23 cellular contexts compared by ENCODE assay signal in genomic region chr11:66332371-66333219, GRCh38. TPM values are rescaled to one million over a fixed set of nuclear protein-coding genes. Genes with fewer than 3 reads are reported as not detected.
DNase-seq lines count a peak whose midpoint lies in the region; FAIRE-seq and TF ChIP-seq lines count a peak whose summit lies in the region.
"Had no signal": no experiment of that assay in that cellular context is flagged by ENCODE, and none has a peak within 500 bp of the region (broad histone marks: within the 10 kb centered on the region; RNA-seq: fewer than 3 reads in every experiment).

No MANE protein-coding gene starts in this region.

- peaks cover 3 to 8% of the 10 kb centered on the region in 2 donors for H3K4me1 ChIP-seq in breast epithelium
- peaks cover 32% of the 10 kb centered on the region for H3K4me1 ChIP-seq in hepatocyte (ENCODE audit: insufficient read depth)
- peaks cover 0 to 43% (median 40%) of the 10 kb centered on the region in 4 donors for H3K4me1 ChIP-seq in sigmoid colon
- H3K4me1 ChIP-seq in small intestine (ENCODE audit: control insufficient read depth in 2 of 2, insufficient read depth in 1 of 2, low read depth in 1 of 2, low read length in 1 of 2), result no peaks in the 10 kb centered on the region
- H3K4me1 ChIP-seq in suprapubic skin, result peaks cover 58% of the 10 kb centered on the region

- H3K9me3 ChIP-seq in breast epithelium, result no peaks in the 10 kb centered on the region
- H3K9me3 ChIP-seq in hepatocyte (ENCODE audit: low read depth), result no peaks in the 10 kb centered on the region
- H3K9me3 ChIP-seq in sigmoid colon, result no peaks in the 10 kb centered on the region
- no peaks in the 10 kb centered on the region for H3K9me3 ChIP-seq in small intestine (ENCODE audit: control insufficient read depth, low read depth)
- no peaks in the 10 kb centered on the region for H3K9me3 ChIP-seq in suprapubic skin
- H3K9me3 ChIP-seq: MG63, SJCRH30 had no signal

- H3K9me2 ChIP-seq in hepatocyte (replicated peaks; ENCODE audit: insufficient read depth), result no peaks in the 10 kb centered on the region

- H3K79me2 ChIP-seq in hepatocyte, result peaks cover 7% of the 10 kb centered on the region

- H3K4me3 ChIP-seq in breast epithelium (no peak overlapping the region), hepatocyte (no peak overlapping the region), sigmoid colon (no peak overlapping the region), small intestine (ENCODE audit: low read depth in 1 of 2, low read length in 2 of 2) (no peak overlapping the region), suprapubic skin (no peak overlapping the region)
- H3K4me3 ChIP-seq: GM12878, MG63, SJCRH30 had no signal

- 84% methylated on average over 18 of the region's 18 CpGs for WGBS in hepatocyte (ENCODE audit: low lambda C conversion rate, missing lambda C conversion rate)
- WGBS in sigmoid colon, 2 donors, result 86 to 87% methylated on average over 18 of the region's 18 CpGs
- WGBS in small intestine, 3 donors, result 79 to 87% (median 86%) methylated on average over 17 to 18 of the region's 18 CpGs
- 77% methylated on average over 16 of the region's 18 CpGs for WGBS in suprapubic skin

- CTCF ChIA-PET in MCF 10A (lab: Yijun Ruan, JAX), result interaction anchor here (0.6 to 6.0 kb wide), 4 partner anchors 11 to 50 kb away, joined by 3 to 48 read pairs (median 6); no protein-coding TSS in a partner anchor

- peaks cover 32% of the 10 kb centered on the region for H3K4me1 Mint-ChIP-seq in MCF 10A (ENCODE audit: insufficient read depth, unreplicated experiment)

- TSS peak; percentile 25 for BruUV-seq in MCF 10A (replicated peaks; lab: Mats Ljungman, UMichigan)

- no peak for TF ChIP-seq CTCF in MCF 10A (IDR thresholded peaks at IDR 0.05; ENCODE audit: unreplicated experiment)
- TF ChIP-seq CTCF in breast epithelium (IDR thresholded peaks at IDR 0.05), result no peak
- no peak for TF ChIP-seq CTCF in hepatocyte (IDR thresholded peaks at IDR 0.05; ENCODE audit: poor library complexity)
- TF ChIP-seq CTCF in sigmoid colon (IDR thresholded peaks at IDR 0.05), result no peak
- no peak for TF ChIP-seq CTCF in suprapubic skin (IDR thresholded peaks at IDR 0.05)

- H3K27ac ChIP-seq in breast epithelium, result no peak overlapping the region
- no peak overlapping the region for H3K27ac ChIP-seq in hepatocyte
- no peak overlapping the region for H3K27ac ChIP-seq in sigmoid colon
- no peak overlapping the region for H3K27ac ChIP-seq in small intestine (ENCODE audit: low read depth in 1 of 2, low read length in 1 of 2)
- H3K27ac ChIP-seq in suprapubic skin, result no peak overlapping the region
- H3K27ac ChIP-seq: HL-60, SJCRH30 had no signal

- FAIRE-seq in HTR-8/SVneo (lab: Jason Lieb, UNC) (peak; percentile 52), small intestine (lab: Jason Lieb, UNC) (no peak)
- FAIRE-seq: GM12878, GM19239, RCC 7860 had no signal

- H3K27me3 Mint-ChIP-seq in MCF 10A (ENCODE audit: insufficient read depth, unreplicated experiment), result no peaks in the 10 kb centered on the region
- H3K27me3 Mint-ChIP-seq: CD4-positive, CD25-positive, alpha-beta regulatory T cell had no signal

- H3K27ac Mint-ChIP-seq in MCF 10A (ENCODE audit: low read depth, unreplicated experiment), result no peak overlapping the region
- H3K27ac Mint-ChIP-seq: CD4-positive, CD25-positive, alpha-beta regulatory T cell had no signal

- POLR2A ChIA-PET in MCF 10A (lab: Yijun Ruan, JAX), result interaction anchor here (1.1 to 4.1 kb wide), 3 partner anchors 20 to 40 kb away, joined by 3 to 45 read pairs (median 5); no protein-coding TSS in a partner anchor

- DNase-seq in MCF 10A (ENCODE audit: unreplicated experiment), result no peak
- no peak for DNase-seq in breast epithelium (ENCODE audit: low spot score in 2 of 2)
- no peak for DNase-seq in HTR-8/SVneo (ENCODE audit: insufficient read length, low spot score)
- peak; percentile 2 for DNase-seq in hepatocyte (ENCODE audit: low spot score)
- DNase-seq in sigmoid colon, result peak; percentile 56
- DNase-seq in small intestine, result no peak
- no peak for DNase-seq in putamen (ENCODE audit: low spot score)
- DNase-seq in suprapubic skin (ENCODE audit: low spot score in 2 of 2), result no peak
- DNase-seq: Calu3; CD4-positive, CD25-positive, alpha-beta regulatory T cell; DMS79; KG1; MG63; NCI-H1092 treated with DMSO at 0.1 percent for 48 hours; NCI-H1694; NCI-H2107; NCI-H226; NCI-H69; SJCRH30 had no signal

- no peak overlapping the region for H3K4me2 ChIP-seq in hepatocyte

- no peaks in the 10 kb centered on the region for H3K9me3 Mint-ChIP-seq in MCF 10A (ENCODE audit: unreplicated experiment)
- H3K9me3 Mint-ChIP-seq: CD4-positive, CD25-positive, alpha-beta regulatory T cell had no signal

- no peaks in the 10 kb centered on the region for H3K27me3 ChIP-seq in breast epithelium
- no peaks in the 10 kb centered on the region for H3K27me3 ChIP-seq in hepatocyte
- no peaks in the 10 kb centered on the region for H3K27me3 ChIP-seq in sigmoid colon
- H3K27me3 ChIP-seq in small intestine (ENCODE audit: control insufficient read depth in 2 of 2, insufficient read depth in 2 of 2, low read length in 2 of 2), result no peaks in the 10 kb centered on the region
- H3K27me3 ChIP-seq in suprapubic skin, result no peaks in the 10 kb centered on the region
- H3K27me3 ChIP-seq: MG63, SJCRH30 had no signal

- intact Hi-C loops in MCF 10A (cut with micrococcal nuclease) (no loop called here), breast epithelium (cut with DNase I; ENCODE audit: low total_unique reads) (no loop called here), sigmoid colon (cut with DNase I) (no loop called here)

- no peak overlapping the region for H3K4me3 Mint-ChIP-seq in MCF 10A (ENCODE audit: unreplicated experiment)

- TF ChIP-seq POLR2A in breast epithelium (IDR thresholded peaks at IDR 0.05) (no peak), sigmoid colon (IDR thresholded peaks at IDR 0.05) (no peak), suprapubic skin (IDR thresholded peaks at IDR 0.05) (no peak)

- H2AFZ ChIP-seq in hepatocyte, result no peak overlapping the region

- no peaks in the 10 kb centered on the region for H4K20me1 ChIP-seq in hepatocyte (ENCODE audit: insufficient read depth, poor library complexity, severe bottlenecking)

- peaks cover 45% of the 10 kb centered on the region for H3K36me3 Mint-ChIP-seq in MCF 10A (ENCODE audit: insufficient read depth, unreplicated experiment)

- TF ChIP-seq EP300 in sigmoid colon (IDR thresholded peaks at IDR 0.05) (no peak), suprapubic skin (IDR thresholded peaks at IDR 0.05) (no peak)

- H3K36me3 ChIP-seq in breast epithelium, result no peaks in the 10 kb centered on the region
- no peaks in the 10 kb centered on the region for H3K36me3 ChIP-seq in hepatocyte (replicated peaks; ENCODE audit: insufficient read depth, low read depth)
- H3K36me3 ChIP-seq in sigmoid colon, result peaks cover 0 to 22% (median 3%) of the 10 kb centered on the region in 4 donors
- no peaks in the 10 kb centered on the region for H3K36me3 ChIP-seq in small intestine (ENCODE audit: control insufficient read depth in 2 of 2, insufficient read depth in 2 of 2, low read length in 2 of 2)
- peaks cover 30% of the 10 kb centered on the region for H3K36me3 ChIP-seq in suprapubic skin
- H3K36me3 ChIP-seq: SJCRH30 had no signal

RNA-seq across cellular contexts. Expression of gene RIN1, which starts 3.6 kb away (rescaled TPM):
- 38.7 and 50.2 TPM in 2 replicates for total RNA-seq in MCF 10A (2022)
- total RNA-seq in breast epithelium, result 1 to 10 TPM; 3.2 to 6.6 (median 5.2) TPM
- 4.3 and 6.2 TPM in 2 replicates for total RNA-seq in hepatocyte
- 9.5 and 12.8 TPM in 2 replicates for polyA plus RNA-seq in hepatocyte
- 1 to 10 TPM in 3 of 4 donors, under 1 TPM in 1; 0.68 to 6.1 (median 2.4) TPM for total RNA-seq in sigmoid colon
- polyA plus RNA-seq in sigmoid colon, result 10 to 100 TPM in 1 of 3 donors, 1 to 10 TPM in 2; 2.4 to 10.2 (median 3.2) TPM
- polyA plus RNA-seq in small intestine, result 1 to 10 TPM; 5.8 to 9.6 (median 7.3) TPM
- total RNA-seq in suprapubic skin, result 10 to 100 TPM; 40.3 to 73.6 (median 60.3) TPM

RNA-seq across cellular contexts. Expression of gene BRMS1, which starts 12.3 kb away (rescaled TPM):
- total RNA-seq in MCF 10A (2022) (53.2 and 55.4 TPM in 2 replicates), breast epithelium (10 to 100 TPM; 52.0 to 61.6 (median 54.3) TPM), hepatocyte (34.5 and 39.7 TPM in 2 replicates), sigmoid colon (10 to 100 TPM; 20.2 to 36.2 (median 24.9) TPM), suprapubic skin (10 to 100 TPM; 45.7 to 60.3 (median 57.3) TPM)
- polyA plus RNA-seq in hepatocyte (48.6 and 54.0 TPM in 2 replicates), sigmoid colon (10 to 100 TPM; 65.4 to 81.8 (median 72.1) TPM), small intestine (10 to 100 TPM; 72.2 to 77.5 (median 73.2) TPM)

RNA-seq across cellular contexts. Expression of gene B4GAT1, which starts 14.8 kb away (rescaled TPM):
- 6.7 and 8.6 TPM in 2 replicates for total RNA-seq in MCF 10A (2022)
- total RNA-seq in breast epithelium, result 10 to 100 TPM; 20.0 to 35.4 (median 30.1) TPM
- 41.5 and 41.9 TPM in 2 replicates for total RNA-seq in hepatocyte
- polyA plus RNA-seq in hepatocyte, result 37.4 and 40.8 TPM in 2 replicates
- 10 to 100 TPM; 41.4 to 43.5 (median 43.1) TPM for total RNA-seq in sigmoid colon
- polyA plus RNA-seq in sigmoid colon, result 10 to 100 TPM in 1 of 3 donors, 1 to 10 TPM in 2; 4.2 to 17.4 (median 4.8) TPM
- polyA plus RNA-seq in small intestine, result 10 to 100 TPM; 12.2 to 25.0 (median 16.5) TPM
- 10 to 100 TPM; 14.4 to 31.9 (median 20.6) TPM for total RNA-seq in suprapubic skin

RNA-seq across cellular contexts. Expression of gene CD248, which starts 15.8 kb away (rescaled TPM):
- total RNA-seq in MCF 10A (2022) (not detected in 2 replicates), breast epithelium (10 to 100 TPM; 17.3 to 69.1 (median 24.9) TPM), hepatocyte (19.9 and 24.6 TPM in 2 replicates), sigmoid colon (10 to 100 TPM in 2 of 4 donors, 1 to 10 TPM in 2; 5.8 to 26.3 (median 13.0) TPM), suprapubic skin (10 to 100 TPM in 2 of 4 donors, 1 to 10 TPM in 2; 5.9 to 32.6 (median 19.2) TPM)
- polyA plus RNA-seq in hepatocyte (210 and 250 TPM in 2 replicates), sigmoid colon (10 to 100 TPM in 1 of 3 donors, 1 to 10 TPM in 2; 1.2 to 13.7 (median 3.0) TPM), small intestine (10 to 100 TPM in 1 of 3 donors, 1 to 10 TPM in 1, not detected in 1; 1.6 to 35.7 TPM)
- total RNA-seq: Calu3 had no signal

RNA-seq across cellular contexts. Expression of gene SLC29A2, which starts 39.0 kb away (rescaled TPM):
- total RNA-seq in MCF 10A (2022), result 3.6 and 7.0 TPM in 2 replicates
- total RNA-seq in breast epithelium, result 1 to 10 TPM; 4.9 to 7.5 (median 6.4) TPM
- 7.4 and 11.3 TPM in 2 replicates for total RNA-seq in hepatocyte
- polyA plus RNA-seq in hepatocyte, result 20.2 and 27.1 TPM in 2 replicates
- under 1 TPM; 0.41 to 0.99 (median 0.63) TPM for total RNA-seq in sigmoid colon
- polyA plus RNA-seq in sigmoid colon, result 10 to 100 TPM in 1 of 3 donors, 1 to 10 TPM in 2; 2.4 to 28.0 (median 2.5) TPM
- polyA plus RNA-seq in small intestine, result 10 to 100 TPM in 1 of 3 donors, 1 to 10 TPM in 1, under 1 TPM in 1; 0.89 to 16.2 (median 1.1) TPM
- total RNA-seq in suprapubic skin, result 1 to 10 TPM; 2.2 to 4.7 (median 3.9) TPM

Comparison
In these comparisons a context has a peak if more than half of its experiments do, and no peak if none do; other contexts are left out.
1. DNase-seq: peak in hepatocyte (single experiment) and sigmoid colon (single experiment); none in MCF 10A (single experiment), breast epithelium (0 of 2), HTR-8/SVneo (single experiment), small intestine (single experiment), putamen (single experiment) and suprapubic skin (0 of 2).